Comparison of ENCODE assay signal across 10 cellular contexts in the genomic region with DNA sequence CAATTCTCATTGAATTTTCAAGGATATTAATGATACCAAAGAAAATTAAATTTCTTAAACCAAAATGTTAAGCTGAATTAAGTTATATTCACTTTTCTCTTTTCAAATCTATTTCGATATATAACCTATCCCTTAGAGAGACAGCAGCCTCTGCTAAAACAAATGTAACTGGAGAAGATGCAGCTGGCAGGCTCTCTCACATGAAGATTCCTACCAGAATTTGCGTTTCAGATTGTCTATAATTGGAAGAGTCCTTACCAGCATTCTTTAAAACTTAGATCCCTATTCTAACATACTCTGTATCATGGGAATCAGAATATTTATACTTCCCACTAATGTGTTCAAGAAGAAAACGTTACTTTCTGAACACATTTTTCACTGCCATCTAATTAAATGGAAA. TPM values are rescaled to one million over a fixed set of nuclear protein-coding genes. Genes with fewer than 3 reads are reported as not detected.
DNase-seq lines count a peak whose midpoint lies in the region; ATAC-seq and TF ChIP-seq lines count a peak whose summit lies in the region.
"Had no signal": no experiment of that assay in that cellular context is flagged by ENCODE, and none has a peak within 500 bp of the region (broad histone marks: within the 10 kb centered on the region; RNA-seq: fewer than 3 reads in every experiment).

No MANE protein-coding gene starts in this region.

- no peaks in the 10 kb centered on the region for H3K9me3 ChIP-seq in CD4-positive, CD25-positive, alpha-beta regulatory T cell (ENCODE audit: control insufficient read depth in 2 of 2, low read length in 2 of 2)
- H3K9me3 ChIP-seq: thyroid gland had no signal

- intact Hi-C loops in dendritic cell treated with granulocyte-macrophage colony-stimulating factor and Interleukin-4, amounts not matched to agents 40 ng/mL and 50 ng/mL, for 4 days (cut with micrococcal nuclease) = loop anchor here (5.0 kb wide), 1 partner anchor 65 kb away; the partner anchor contains the start of gene SEH1L

- ATAC-seq in CD4-positive, CD25-positive, alpha-beta regulatory T cell (ENCODE audit: low read depth in 2 of 2) = no peak
- ATAC-seq in GM18519 (IDR thresholded peaks at IDR 0.05; ENCODE audit: low FRiP score, unreplicated experiment) (no peak), GM21423 (IDR thresholded peaks at IDR 0.05; ENCODE audit: unreplicated experiment) (no peak)

- peaks cover 33 to 74% (median 53%) of the 10 kb centered on the region in 4 donors for H3K4me1 Mint-ChIP-seq in CD4-positive, CD25-positive, alpha-beta regulatory T cell
- peaks cover 54% of the 10 kb centered on the region for H3K4me1 Mint-ChIP-seq in dendritic cell treated with granulocyte-macrophage colony-stimulating factor and Interleukin-4, amounts not matched to agents 40 ng/mL and 50 ng/mL, for 4 days (ENCODE audit: low read depth)
- peaks cover 41% of the 10 kb centered on the region for H3K4me1 Mint-ChIP-seq in nephron

- H3K4me1 ChIP-seq in CD4-positive, CD25-positive, alpha-beta regulatory T cell (ENCODE audit: control insufficient read depth, insufficient read depth, low read length, poor library complexity, severe bottlenecking) = peaks cover 49% of the 10 kb centered on the region

- DNase-seq in CD4-positive, CD25-positive, alpha-beta regulatory T cell = no peak
- DNase-seq in LNCaP clone FGC (ENCODE audit: low read depth) (no peak), anterior cingulate cortex (lab: John Stamatoyannopoulos, UW) (no peak), NCI-H446 treated with DMSO at 0.1 percent for 48 hours (lab: John Stamatoyannopoulos, UW) (no peak)
- DNase-seq: NCI-H524 treated with DMSO at 0.1 percent for 48 hours, thyroid gland had no signal

- peaks cover 8% of the 10 kb centered on the region for H3K27me3 Mint-ChIP-seq in CD4-positive, CD25-positive, alpha-beta regulatory T cell
- H3K27me3 Mint-ChIP-seq in dendritic cell treated with granulocyte-macrophage colony-stimulating factor and Interleukin-4, amounts not matched to agents 40 ng/mL and 50 ng/mL, for 4 days = no peaks in the 10 kb centered on the region
- H3K27me3 Mint-ChIP-seq in nephron (ENCODE audit: low read depth) = no peaks in the 10 kb centered on the region

- TF ChIP-seq CTCF in LNCaP clone FGC (IDR thresholded peaks at IDR 0.05; ENCODE audit: control insufficient read depth, extremely low read depth, insufficient read depth) (no peak), nephron (IDR thresholded peaks at IDR 0.05; ENCODE audit: unreplicated experiment in 3 of 3) (no peak)

- H3K27ac Mint-ChIP-seq in CD4-positive, CD25-positive, alpha-beta regulatory T cell = peak overlapping the region in 2 of 3 donors; percentile 95 to 96
- peak overlapping the region; percentile 89 for H3K27ac Mint-ChIP-seq in dendritic cell treated with granulocyte-macrophage colony-stimulating factor and Interleukin-4, amounts not matched to agents 40 ng/mL and 50 ng/mL, for 4 days
- H3K27ac Mint-ChIP-seq in nephron = peak overlapping the region; percentile 93 to 95 (median 94)

- peak overlapping the region; percentile 88 for H3K4me3 ChIP-seq in CD4-positive, CD25-positive, alpha-beta regulatory T cell (ENCODE audit: low read depth, low read length)
- H3K4me3 ChIP-seq in LNCaP clone FGC (ENCODE audit: low read depth, low read length) = peak overlapping the region; percentile 85

- H3K36me3 ChIP-seq in CD4-positive, CD25-positive, alpha-beta regulatory T cell (ENCODE audit: control insufficient read depth, insufficient read depth, low read length) = no peaks in the 10 kb centered on the region
- H3K36me3 ChIP-seq: thyroid gland had no signal

- H3K4me3 Mint-ChIP-seq in CD4-positive, CD25-positive, alpha-beta regulatory T cell = peak overlapping the region; percentile 92 to 97 (median 92)
- H3K4me3 Mint-ChIP-seq in dendritic cell treated with granulocyte-macrophage colony-stimulating factor and Interleukin-4, amounts not matched to agents 40 ng/mL and 50 ng/mL, for 4 days = peak overlapping the region; percentile 90
- peak overlapping the region; percentile 86 to 93 (median 92) for H3K4me3 Mint-ChIP-seq in nephron

- H3K36me3 Mint-ChIP-seq in CD4-positive, CD25-positive, alpha-beta regulatory T cell = no peaks in the 10 kb centered on the region
- H3K36me3 Mint-ChIP-seq in dendritic cell treated with granulocyte-macrophage colony-stimulating factor and Interleukin-4, amounts not matched to agents 40 ng/mL and 50 ng/mL, for 4 days (ENCODE audit: low read depth) = peaks cover 46% of the 10 kb centered on the region
- H3K36me3 Mint-ChIP-seq in nephron (ENCODE audit: low read depth) = peaks cover 5% of the 10 kb centered on the region

- H3K9me3 Mint-ChIP-seq in CD4-positive, CD25-positive, alpha-beta regulatory T cell = peaks cover 0 to 2% (median 0%) of the 10 kb centered on the region in 7 donors
- no peaks in the 10 kb centered on the region for H3K9me3 Mint-ChIP-seq in dendritic cell treated with granulocyte-macrophage colony-stimulating factor and Interleukin-4, amounts not matched to agents 40 ng/mL and 50 ng/mL, for 4 days
- H3K9me3 Mint-ChIP-seq in nephron = no peaks in the 10 kb centered on the region

- no peaks in the 10 kb centered on the region for H3K27me3 ChIP-seq in CD4-positive, CD25-positive, alpha-beta regulatory T cell (ENCODE audit: control insufficient read depth, insufficient read depth, low read length)
- H3K27me3 ChIP-seq: thyroid gland had no signal

- no peak overlapping the region for H3K27ac ChIP-seq in CD4-positive, CD25-positive, alpha-beta regulatory T cell (ENCODE audit: insufficient read depth, low read length, poor library complexity, severe bottlenecking)

RNA-seq across cellular contexts. Expression of gene PTPN2, which starts 1.6 kb away (rescaled TPM):
- total RNA-seq in CD4-positive, CD25-positive, alpha-beta regulatory T cell = 80.4 TPM
- 100 to 1,000 TPM in 1 of 4 donors, 10 to 100 TPM in 3; 62.3 to 110 (median 95.8) TPM for polyA plus RNA-seq in CD4-positive, CD25-positive, alpha-beta regulatory T cell
